In the genomic region with DNA sequence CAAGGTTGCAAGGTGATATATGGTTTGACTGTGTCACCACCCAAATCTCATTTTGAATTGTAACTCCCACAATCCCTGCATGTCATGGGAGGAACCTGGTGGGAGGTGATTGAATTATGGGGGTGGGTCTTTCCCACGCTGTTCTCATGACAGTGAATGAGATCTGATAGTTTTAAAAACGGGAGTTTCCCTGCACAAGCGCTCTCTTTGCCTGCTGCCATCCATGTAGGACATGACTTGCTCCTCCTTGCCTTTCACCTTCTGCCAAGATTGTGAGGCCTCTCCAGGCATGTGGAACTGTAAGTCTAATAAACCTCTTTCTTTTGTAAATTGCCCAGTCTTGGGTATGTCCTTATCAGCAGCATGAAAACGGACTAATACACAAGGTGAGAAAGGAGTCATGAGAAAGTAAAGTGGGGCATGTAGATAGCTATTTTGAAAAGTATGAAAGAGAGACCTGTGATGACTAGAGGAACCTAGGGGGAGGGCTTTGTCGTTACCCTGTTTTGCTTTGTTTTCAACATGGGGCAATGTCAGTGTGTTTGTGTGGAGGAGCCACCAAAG, we compare ENCODE assay signal across 29 cellular contexts.
"Had no signal": no experiment of that assay in that cellular context is flagged by ENCODE, and none has a peak within 500 bp of the region (broad histone marks: within the 10 kb centered on the region; RNA-seq: fewer than 3 reads in every experiment).

No MANE protein-coding gene starts in this region.

- H3K4me3 Mint-ChIP-seq: activated CD4-positive, alpha-beta T cell treated with anti-CD3 and anti-CD28 coated beads, Interleukin-2, amount 10 ng/mL, durations not matched to agents 24 days and 14 days; activated CD8-positive, alpha-beta T cell treated with anti-CD3 and anti-CD28 coated beads for 36 hours; activated naive CD4-positive, alpha-beta T cell treated with anti-CD3 and anti-CD28 coated beads, Interleukin-2, amount 10 ng/mL, durations not matched to agents 7 days and 5 days; activated naive CD8-positive, alpha-beta T cell; activated naive CD8-positive, alpha-beta T cell treated with anti-CD3 and anti-CD28 coated beads, Interleukin-2, amount 50 U/mL, for 24 hours; activated T-cell treated with anti-CD3 and anti-CD28 coated beads, Interleukin-2, amount 50 U/mL, for 4 hours; activated T-helper 1 cell treated with anti-CD3 and anti-CD28 coated beads, Interleukin-12 subunit alpha, Interleukin-12 subunit beta, Interleukin-2, Interleukin-4 antibody, amounts not matched to agents 30 ng/mL and 10 ng/mL and 1 ng/mL, durations not matched to agents 14 hours and 24 hours and 36 hours; T-helper 1 cell treated with Interleukin-12 subunit alpha and Interleukin-12 subunit beta and Interleukin-4 antibody, amounts not matched to agents 30 μg/mL and 1 μg/mL, for 36 hours; T-helper 2 cell treated with Interferon-gamma antibody and Interleukin-4, amounts not matched to agents 5 μg/mL and 100 μg/mL, for 36 hours had no signal

- H3K4me3 ChIP-seq: Peyer's patch, SJSA1 had no signal

- H3K27me3 Mint-ChIP-seq: activated CD4-positive, alpha-beta T cell treated with anti-CD3 and anti-CD28 coated beads, Interleukin-2, amount 10 ng/mL, durations not matched to agents 24 days and 14 days; activated CD8-positive, alpha-beta T cell treated with anti-CD3 and anti-CD28 coated beads for 36 hours; activated naive CD4-positive, alpha-beta T cell treated with anti-CD3 and anti-CD28 coated beads, Interleukin-2, amount 10 ng/mL, durations not matched to agents 7 days and 5 days; activated naive CD8-positive, alpha-beta T cell; activated naive CD8-positive, alpha-beta T cell treated with anti-CD3 and anti-CD28 coated beads, Interleukin-2, amount 50 U/mL, for 24 hours had no signal

- DNase-seq: activated CD4-positive, alpha-beta T cell treated with anti-CD3 and anti-CD28 coated beads, Interleukin-2, amount 10 ng/mL, durations not matched to agents 24 days and 14 days; activated CD4-positive, alpha-beta T cell treated with anti-CD3 and anti-CD28 coated beads, Interleukin-2, amount 50 U/mL, for 4 hours; activated CD8-positive, alpha-beta T cell treated with anti-CD3 and anti-CD28 coated beads for 36 hours; activated effector memory CD4-positive, alpha-beta T cell treated with Interleukin-2 at 50 U/mL for 16 hours; activated naive CD4-positive, alpha-beta T cell treated with anti-CD3 and anti-CD28 coated beads, Interleukin-2, amount 10 ng/mL, durations not matched to agents 7 days and 5 days; activated naive CD8-positive, alpha-beta T cell treated with anti-CD3 and anti-CD28 coated beads, Interleukin-2, amount 50 U/mL, for 24 hours; activated T-cell treated with anti-CD3 and anti-CD28 coated beads for 4 hours; activated T-cell treated with anti-CD3 and anti-CD28 coated beads, Interleukin-2, amount 50 U/mL, for 4 hours; aorta; brain microvascular endothelial cell; Karpas-422; KBM-7; NCI-H1105; NCI-H1417 treated with DMSO at 0.1 percent for 48 hours; NCI-H1930; NCI-H2081 treated with DMSO at 0.1 percent for 48 hours; NCI-H345; NCI-H524 treated with DMSO at 0.1 percent for 48 hours; PC-3; Peyer's patch; RPMI8226; SHP77 treated with DMSO at 0.1 percent for 48 hours; SK-N-SH had no signal

- ATAC-seq: activated CD8-positive, alpha-beta T cell treated with anti-CD3 and anti-CD28 coated beads for 36 hours; activated naive CD8-positive, alpha-beta T cell treated with anti-CD3 and anti-CD28 coated beads, Interleukin-2, amount 50 U/mL, for 24 hours; activated T-cell treated with anti-CD3 and anti-CD28 coated beads, Interleukin-2, amount 50 U/mL, for 4 hours; PC-3 had no signal

- H3K36me3 ChIP-seq: brain microvascular endothelial cell, Peyer's patch had no signal

- H3K27ac ChIP-seq: brain microvascular endothelial cell, Peyer's patch, SJSA1 had no signal

- H3K9ac ChIP-seq: SK-N-SH had no signal

- H3K27ac Mint-ChIP-seq: activated CD4-positive, alpha-beta T cell treated with anti-CD3 and anti-CD28 coated beads, Interleukin-2, amount 10 ng/mL, durations not matched to agents 24 days and 14 days; activated CD8-positive, alpha-beta T cell treated with anti-CD3 and anti-CD28 coated beads for 36 hours; activated naive CD4-positive, alpha-beta T cell treated with anti-CD3 and anti-CD28 coated beads, Interleukin-2, amount 10 ng/mL, durations not matched to agents 7 days and 5 days; activated naive CD8-positive, alpha-beta T cell; activated naive CD8-positive, alpha-beta T cell treated with anti-CD3 and anti-CD28 coated beads, Interleukin-2, amount 50 U/mL, for 24 hours; activated T-helper 1 cell treated with anti-CD3 and anti-CD28 coated beads, Interleukin-12 subunit alpha, Interleukin-12 subunit beta, Interleukin-2, Interleukin-4 antibody, amounts not matched to agents 30 ng/mL and 10 ng/mL and 1 ng/mL, durations not matched to agents 14 hours and 24 hours and 36 hours; T-helper 2 cell treated with Interferon-gamma antibody and Interleukin-4, amounts not matched to agents 5 μg/mL and 100 μg/mL, for 36 hours had no signal

- FAIRE-seq: TTC549 had no signal

- H3K9me3 ChIP-seq: Peyer's patch, SJSA1, SK-N-SH had no signal

- H3K4me2 ChIP-seq: SK-N-SH had no signal

- H3K27me3 ChIP-seq: brain microvascular endothelial cell, Peyer's patch, SJSA1 had no signal

- H3K9me3 Mint-ChIP-seq: activated CD4-positive, alpha-beta T cell treated with anti-CD3 and anti-CD28 coated beads, Interleukin-2, amount 10 ng/mL, durations not matched to agents 24 days and 14 days; activated CD8-positive, alpha-beta T cell treated with anti-CD3 and anti-CD28 coated beads for 36 hours; activated naive CD8-positive, alpha-beta T cell treated with anti-CD3 and anti-CD28 coated beads, Interleukin-2, amount 50 U/mL, for 24 hours; activated T-cell treated with anti-CD3 and anti-CD28 coated beads, Interleukin-2, amount 50 U/mL, for 4 hours; activated T-helper 1 cell treated with anti-CD3 and anti-CD28 coated beads, Interleukin-12 subunit alpha, Interleukin-12 subunit beta, Interleukin-2, Interleukin-4 antibody, amounts not matched to agents 30 ng/mL and 10 ng/mL and 1 ng/mL, durations not matched to agents 14 hours and 24 hours and 36 hours; T-helper 1 cell treated with Interleukin-12 subunit alpha and Interleukin-12 subunit beta and Interleukin-4 antibody, amounts not matched to agents 30 μg/mL and 1 μg/mL, for 36 hours; T-helper 2 cell treated with Interferon-gamma antibody and Interleukin-4, amounts not matched to agents 5 μg/mL and 100 μg/mL, for 36 hours had no signal
